15 cellular contexts compared by ENCODE assay signal in the genomic region with DNA sequence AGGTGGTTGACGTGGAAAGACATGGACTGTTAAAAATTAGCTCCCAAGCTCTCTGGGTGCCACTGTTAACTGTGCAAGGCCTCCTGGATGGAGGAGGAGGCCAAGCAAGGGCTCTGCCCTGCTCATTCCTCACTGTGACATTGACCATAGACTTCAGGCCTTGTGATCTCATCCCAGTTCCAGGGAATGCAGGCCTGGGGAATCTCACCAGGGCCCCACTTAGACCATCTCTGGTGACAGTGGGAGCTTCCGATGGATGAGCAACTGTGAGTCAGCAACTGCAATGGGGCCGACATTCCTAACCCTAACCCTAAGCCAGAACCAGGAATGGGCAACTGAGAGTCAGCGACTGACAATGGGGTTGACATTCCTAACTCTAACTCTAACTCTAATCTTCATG. TPM values are rescaled to one million over a fixed set of nuclear protein-coding genes. Genes with fewer than 3 reads are reported as not detected.
DNase-seq lines count a peak whose midpoint lies in the region; ATAC-seq, FAIRE-seq and TF ChIP-seq lines count a peak whose summit lies in the region.
"Had no signal": no experiment of that assay in that cellular context is flagged by ENCODE, and none has a peak within 500 bp of the region (broad histone marks: within the 10 kb centered on the region; RNA-seq: fewer than 3 reads in every experiment).

No MANE protein-coding gene starts in this region.

- H3K79me2 ChIP-seq in K562 (ENCODE audit: control insufficient read depth, insufficient read depth, low read length) (no peaks in the 10 kb centered on the region), mesendoderm (ENCODE audit: control insufficient read depth, insufficient read depth, low read length) (no peaks in the 10 kb centered on the region)

- peak; percentile 72 for ATAC-seq in IMR-90 (ENCODE audit: low read depth)
- no peak for ATAC-seq in K562
- no peak for ATAC-seq in GM21360 (IDR thresholded peaks at IDR 0.05; ENCODE audit: unreplicated experiment)
- ATAC-seq: left lung had no signal

- dilution Hi-C loops in IMR-90 (cut with HindIII; ENCODE audit: low sequenced_read_pairs, unreplicated experiment) = no loop called here

- no peak overlapping the region for H2BK120ac ChIP-seq in IMR-90 (ENCODE audit: low read depth, low read length)
- no peak overlapping the region for H2BK120ac ChIP-seq in mesendoderm (ENCODE audit: low read depth, low read length)

- peaks cover 0 to 6% (median 0%) of the 10 kb centered on the region in 3 donors for H3K36me3 Mint-ChIP-seq in CD8-positive, alpha-beta memory T cell

- H3K79me1 ChIP-seq in IMR-90 (ENCODE audit: low read depth in 1 of 2, low read length in 2 of 2) = no peaks in the 10 kb centered on the region
- no peaks in the 10 kb centered on the region for H3K79me1 ChIP-seq in mesendoderm (ENCODE audit: low read length)

- H3K9me3 Mint-ChIP-seq in CD8-positive, alpha-beta memory T cell = no peaks in the 10 kb centered on the region

- H4K8ac ChIP-seq in IMR-90 (ENCODE audit: low read depth in 2 of 2, low read length in 2 of 2) (no peak overlapping the region), mesendoderm (ENCODE audit: low read depth, low read length) (no peak overlapping the region)

- no peak overlapping the region for H2AK5ac ChIP-seq in IMR-90 (ENCODE audit: low read depth, low read length)
- H2AK5ac ChIP-seq in mesendoderm (ENCODE audit: low read length) = peak overlapping the region; percentile 32

- in situ Hi-C loops in IMR-90 (cut with MboI; ENCODE audit: low sequenced_read_pairs) (no loop called here), K562 (cut with MboI) (loop anchor here (25.0 kb wide), 1 partner anchor 1666 kb away; a partner anchor contains a TSS)

- H3K23ac ChIP-seq in IMR-90 (ENCODE audit: low read depth, low read length) (no peak overlapping the region), mesendoderm (ENCODE audit: low read length) (no peak overlapping the region)

- peaks cover 0 to 35% (median 4%) of the 10 kb centered on the region in 3 donors for H3K4me1 Mint-ChIP-seq in CD8-positive, alpha-beta memory T cell

- TF ChIP-seq EP300 in K562 (IDR thresholded peaks at IDR 0.05; ENCODE audit: low read length) = no peak

- H3K4me3 Mint-ChIP-seq in CD8-positive, alpha-beta memory T cell = peak overlapping the region in 5 of 7 donors; percentile 51 to 89 (median 84)

- peak overlapping the region in 7 of 8 donors; percentile 8 to 97 (median 91) for H3K27ac Mint-ChIP-seq in CD8-positive, alpha-beta memory T cell

- BruUV-seq in IMR-90 (replicated peaks; lab: Mats Ljungman, UMichigan) (no TSS peak), K562 (replicated peaks; lab: Mats Ljungman, UMichigan) (no TSS peak)

- no peak for TF ChIP-seq RAD21 in IMR-90 (IDR thresholded peaks at IDR 0.05; ENCODE audit: low read length)
- no peak for TF ChIP-seq RAD21 in K562 (CRISPR knock-in tag; conservative IDR thresholded peaks at IDR 0.05 in 1 of 2, IDR thresholded peaks at IDR 0.05 in 1 of 2)

- H3K18ac ChIP-seq in IMR-90 (ENCODE audit: low read depth, low read length) = no peak overlapping the region
- H3K18ac ChIP-seq in mesendoderm (ENCODE audit: low read length) = no peak overlapping the region

- H3K9me1 ChIP-seq in IMR-90 (ENCODE audit: insufficient read depth, low read length) (no peaks in the 10 kb centered on the region), K562 (ENCODE audit: control insufficient read depth, insufficient read depth, low read length) (no peaks in the 10 kb centered on the region)

- no peaks in the 10 kb centered on the region for H3K36me3 ChIP-seq in CD8-positive, alpha-beta memory T cell (ENCODE audit: insufficient read depth, low read length)
- H3K36me3 ChIP-seq in IMR-90 (ENCODE audit: control insufficient read depth, insufficient read depth, low read length) = no peaks in the 10 kb centered on the region
- H3K36me3 ChIP-seq in K562 (ENCODE audit: control insufficient read depth, insufficient read depth, low read length) = no peaks in the 10 kb centered on the region
- no peaks in the 10 kb centered on the region for H3K36me3 ChIP-seq in mesendoderm (ENCODE audit: control insufficient read depth, insufficient read depth, low read length)
- H3K36me3 ChIP-seq: left lung had no signal

- WGBS in IMR-90 (ENCODE audit: extremely low coverage in 2 of 2, insufficient read length in 1 of 2), 2 experiments = 74% methylated on average over 2 of the region's 4 CpGs; no CpG with 5 or more reads in 1 of the 2 experiments
- WGBS in K562 (ENCODE audit: insufficient coverage, low coverage, missing lambda C conversion rate) = 17% methylated on average over 4 of the region's 4 CpGs
- WGBS in mesendoderm (ENCODE audit: extremely low coverage, insufficient coverage, low lambda C conversion rate) = no CpG with 5 or more reads among the region's 4 CpGs

- H2AK9ac ChIP-seq in IMR-90 (replicated peaks; ENCODE audit: low read depth, low read length, poor library complexity) = no peak overlapping the region

- peak overlapping the region; percentile 49 for H3K4me3 ChIP-seq in CD8-positive, alpha-beta memory T cell (ENCODE audit: low read length)
- H3K4me3 ChIP-seq in IMR-90 (ENCODE audit: insufficient read depth, low read depth, low read length) (no peak overlapping the region), K562 (no peak overlapping the region), mesendoderm (ENCODE audit: low read length) (no peak overlapping the region)
- H3K4me3 ChIP-seq: left lung had no signal

- no peak overlapping the region for H3K27ac ChIP-seq in CD8-positive, alpha-beta memory T cell (ENCODE audit: low read depth, low read length)
- H3K27ac ChIP-seq in IMR-90 (ENCODE audit: insufficient read depth, low read length) (no peak overlapping the region), K562 (ENCODE audit: extremely low read depth, low read depth, low read length) (no peak overlapping the region), mesendoderm (ENCODE audit: low read depth, low read length) (no peak overlapping the region)
- H3K27ac ChIP-seq: left lung, VCaP had no signal

- H3K27me3 ChIP-seq in CD8-positive, alpha-beta memory T cell (ENCODE audit: insufficient read depth, low read length, poor library complexity, severe bottlenecking) = no peaks in the 10 kb centered on the region
- H3K27me3 ChIP-seq in IMR-90 (ENCODE audit: control insufficient read depth, insufficient read depth, low read length) = no peaks in the 10 kb centered on the region; the same call in 1 of the 2 replicates
- H3K27me3 ChIP-seq in K562 (ENCODE audit: control insufficient read depth in 2 of 2, insufficient read depth in 2 of 2, low read length in 2 of 2) = peaks cover 0 to 27% of the 10 kb centered on the region in 2 experiments; a peak in 3 of 5 replicates
- no peaks in the 10 kb centered on the region for H3K27me3 ChIP-seq in mesendoderm (ENCODE audit: insufficient read depth, low read length, poor library complexity)
- H3K27me3 ChIP-seq: left lung had no signal

- no peak for FAIRE-seq in K562 (lab: Jason Lieb, UNC)

- H2AFZ ChIP-seq in IMR-90 (replicated peaks; ENCODE audit: low read length, poor library complexity) (no peak overlapping the region), K562 (ENCODE audit: low read depth, low read length) (peak overlapping the region; percentile 46)

- no peak overlapping the region for H3K4ac ChIP-seq in IMR-90 (ENCODE audit: low read depth, low read length)
- H3K4ac ChIP-seq in mesendoderm (ENCODE audit: low read depth, low read length) = no peak overlapping the region

- intact Hi-C loops in IMR-90 (cut with micrococcal nuclease) (no loop called here), K562 (cut with micrococcal nuclease) (no loop called here)

- no peak overlapping the region for H4K91ac ChIP-seq in IMR-90 (ENCODE audit: insufficient read depth, low read depth, low read length)

- no peak overlapping the region for H3K14ac ChIP-seq in IMR-90 (replicated peaks; ENCODE audit: low read depth, low read length)

- CTCF ChIA-PET in CD8-positive, alpha-beta memory T cell (lab: Charles Lee) = interaction anchor here (1.2 to 1.6 kb wide), 2 partner anchors 10 to 20 kb away, joined by 4 to 7 read pairs; no protein-coding TSS in a partner anchor
- CTCF ChIA-PET in IMR-90 (lab: Yijun Ruan, JAX) (no interaction called here), K562 (lab: Yijun Ruan, JAX; ENCODE audit: low intra/inter-chr PET ratio) (no interaction called here)

- no peak overlapping the region for H2BK20ac ChIP-seq in IMR-90 (ENCODE audit: low read depth, low read length)

- H4K5ac ChIP-seq in IMR-90 (ENCODE audit: low read depth, low read length) (no peak overlapping the region), mesendoderm (ENCODE audit: low read length) (no peak overlapping the region)

- H3K4me1 ChIP-seq in CD8-positive, alpha-beta memory T cell (ENCODE audit: insufficient read depth, low read length) = peaks cover 70% of the 10 kb centered on the region
- H3K4me1 ChIP-seq in IMR-90 (ENCODE audit: control insufficient read depth, insufficient read depth, low read length) (no peaks in the 10 kb centered on the region; the same call in 1 of the 2 replicates), K562 (replicated peaks in 1 of 2; ENCODE audit: control insufficient read depth in 2 of 2, insufficient read depth in 2 of 2, low read length in 2 of 2) (peaks cover 0 to 19% of the 10 kb centered on the region in 2 experiments; a peak in 4 of 5 replicates), mesendoderm (ENCODE audit: control insufficient read depth, low read depth, low read length) (peaks cover 12% of the 10 kb centered on the region)

- H2BK15ac ChIP-seq in IMR-90 (ENCODE audit: low read depth, low read length) = no peak overlapping the region
- H2BK15ac ChIP-seq in mesendoderm (replicated peaks; ENCODE audit: low read depth) = no peak overlapping the region

- TF ChIP-seq CTCF in IMR-90 (conservative IDR thresholded peaks at IDR 0.05; ENCODE audit: low read depth, low read length) (no peak), K562 (IDR thresholded peaks at IDR 0.05 in 2 of 3, conservative IDR thresholded peaks at IDR 0.05 in 1 of 3; ENCODE audit: insufficient read depth in 2 of 3, low read depth in 1 of 3, low read length in 3 of 3) (no peak)

- H3K9ac ChIP-seq in IMR-90 (ENCODE audit: low read depth, low read length) (no peak overlapping the region), K562 (ENCODE audit: insufficient read depth in 1 of 2, low read depth in 2 of 2, low read length in 2 of 2) (no peak overlapping the region), mesendoderm (ENCODE audit: low read length) (no peak overlapping the region)

- no peaks in the 10 kb centered on the region for H3K9me3 ChIP-seq in CD8-positive, alpha-beta memory T cell (ENCODE audit: low read length)
- no peaks in the 10 kb centered on the region for H3K9me3 ChIP-seq in IMR-90 (ENCODE audit: control insufficient read depth, insufficient read depth, low read length)
- H3K9me3 ChIP-seq in K562 (replicated peaks; ENCODE audit: control insufficient read depth, insufficient read depth, low read depth, low read length) = no peaks in the 10 kb centered on the region
- H3K9me3 ChIP-seq: left lung had no signal

- no peak for DNase-seq in CD8-positive, alpha-beta memory T cell
- DNase-seq in IMR-90 = peak; percentile 29
- no peak for DNase-seq in K562 (ENCODE audit: extremely low read depth in 1 of 4, low spot score in 3 of 4)
- DNase-seq in mesendoderm = peak; percentile 65
- DNase-seq in NCI-H2171 (lab: John Stamatoyannopoulos, UW) = no peak
- DNase-seq in NCI-H1105 (lab: John Stamatoyannopoulos, UW) = no peak
- no peak for DNase-seq in HPDE6-E6E7 (ENCODE audit: extremely low spot score)
- DNase-seq: foreskin melanocyte, left lung had no signal

- H3K56ac ChIP-seq in IMR-90 (ENCODE audit: extremely low read depth, insufficient read depth, low read length) (no peak overlapping the region), mesendoderm (ENCODE audit: low read length) (peak overlapping the region; percentile 82)

- TF ChIP-seq POLR2A in IMR-90 (IDR thresholded peaks at IDR 0.05; ENCODE audit: low read depth, low read length) (no peak), K562 (conservative IDR thresholded peaks at IDR 0.05) (no peak)

- POLR2A ChIA-PET in CD8-positive, alpha-beta memory T cell (lab: Charles Lee) = no interaction called here
- POLR2A ChIA-PET in IMR-90 (lab: Charles Lee; ENCODE audit: unreplicated experiment) (no interaction called here), K562 (lab: Yijun Ruan, JAX) (interaction anchor here (0.8 kb wide), 1 partner anchor 10 kb away, joined by 3 read pairs; no protein-coding TSS in a partner anchor)

- no peaks in the 10 kb centered on the region for H3K27me3 Mint-ChIP-seq in CD8-positive, alpha-beta memory T cell

- H3K4me2 ChIP-seq in IMR-90 (ENCODE audit: low read depth, low read length) (no peak overlapping the region), K562 (ENCODE audit: insufficient read depth, low read length) (no peak overlapping the region), mesendoderm (ENCODE audit: low read length) (no peak overlapping the region)

- no peak overlapping the region for H2BK5ac ChIP-seq in IMR-90 (ENCODE audit: low read depth, low read length, poor library complexity, severe bottlenecking)
- H2BK5ac ChIP-seq in mesendoderm (ENCODE audit: low read length) = peak overlapping the region; percentile 63

- no peaks in the 10 kb centered on the region for H4K20me1 ChIP-seq in IMR-90 (ENCODE audit: insufficient read depth, low read length)
- H4K20me1 ChIP-seq in K562 (replicated peaks; ENCODE audit: control insufficient read depth, insufficient read depth, low read length) = no peaks in the 10 kb centered on the region

RNA-seq across cellular contexts. Expression of a gene that starts 50.4 kb away (rescaled TPM):
- not detected for total RNA-seq in CD8-positive, alpha-beta memory T cell
- polyA plus RNA-seq in CD8-positive, alpha-beta memory T cell = not detected
- total RNA-seq in IMR-90 (2012; rRNA removed) (not detected in 2 replicates), K562 (2014; rRNA removed) (not detected in 2 replicates), K562 (2014; rRNA removed; fragmentation: Illumina TruSeq; extraction: Trizol) (not detected in 2 replicates), K562 (2015; rRNA removed; fragmentation: Illumina TruSeq; extraction: Trizol) (not detected in 2 replicates), K562 (2021) (not detected in 2 replicates)
- polyA plus RNA-seq in IMR-90 (2012; rRNA removed) (not detected in 2 replicates), K562 (2011; rRNA removed) (not detected in 2 replicates), K562 (2014; fragmentation: Illumina TruSeq; extraction: Trizol) (not detected in 2 replicates), K562 (2014; fragmentation: Nextera tagmentation; extraction: Ambion mirVana) (under 1 TPM in 1 of 2 experiments, not detected in 1; 0.21 TPM), K562 (2014; rRNA removed) (0.60 TPM in 1 of 2 replicates, not detected in the other)
- polyA plus RNA-seq in IMR-90 (2012; cell fraction: cytosol; rRNA removed) = not detected in 2 replicates
- polyA plus RNA-seq in IMR-90 (2012; cell fraction: nucleus; rRNA removed; ENCODE audit: low replicate concordance) = not detected in 2 replicates
- total RNA-seq in K562 (2011; cell fraction: chromatin; rRNA removed; ENCODE audit: low replicate concordance) = not detected in 2 replicates
- total RNA-seq in K562 (2011; cell fraction: nucleolus; rRNA removed) = not detected in 2 replicates
- not detected in 2 replicates for total RNA-seq in K562 (2011; cell fraction: nucleoplasm; rRNA removed)
- polyA plus RNA-seq in K562 (2011; cell fraction: cytosol; rRNA removed) = not detected in 2 replicates
- polyA plus RNA-seq in K562 (2011; cell fraction: nucleus; rRNA removed) = not detected in 2 replicates
- 0.21 and 0.53 TPM in 2 replicates for polyA plus RNA-seq in K562 (2012)
- polyA minus RNA-seq in K562 (2011; rRNA and poly(A)+ RNA removed) = not detected in 2 replicates
- polyA minus RNA-seq in K562 (2011; cell fraction: cytosol; rRNA and poly(A)+ RNA removed) = not detected in 2 replicates
- not detected in 2 replicates for polyA minus RNA-seq in K562 (2011; cell fraction: nucleus; rRNA and poly(A)+ RNA removed)
- 0.18 TPM for polyA plus RNA-seq in mesendoderm (2013, experiment 1 of 2)
- not detected for polyA plus RNA-seq in mesendoderm (2013, experiment 2 of 2)
- total RNA-seq: cerebellum, H4, MCF 10A, NCI-H460 had no signal

Comparison
In these comparisons a context has a peak if more than half of its experiments do, and no peak if none do; other contexts are left out.
1. DNase-seq: peak in IMR-90 (single experiment) and mesendoderm (single experiment); none in CD8-positive, alpha-beta memory T cell (0 of 5), K562 (0 of 4), NCI-H2171 (single experiment), NCI-H1105 (single experiment) and HPDE6-E6E7 (single experiment).